4 cellular contexts compared by ENCODE assay signal in the genomic region with DNA sequence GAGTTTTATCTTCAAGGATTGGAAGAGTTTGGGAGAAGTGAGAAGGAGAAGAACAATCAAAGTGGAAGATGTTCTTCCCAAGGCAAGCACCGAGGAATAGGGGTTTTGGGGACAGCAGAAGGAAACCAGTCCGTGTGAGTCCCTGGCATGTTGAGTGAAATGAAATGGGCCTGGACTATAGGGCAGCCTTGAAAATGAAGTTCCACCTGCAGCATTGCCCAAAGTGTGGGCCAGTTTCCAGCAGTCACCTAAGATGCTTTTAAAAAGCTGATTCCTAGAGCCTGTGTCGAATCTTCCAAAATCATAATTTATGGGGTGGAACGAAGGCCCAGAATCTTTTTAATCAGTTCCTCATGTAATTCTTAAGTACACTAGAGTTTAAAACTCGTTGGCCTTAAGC. TPM values are rescaled to one million over a fixed set of nuclear protein-coding genes. Genes with fewer than 3 reads are reported as not detected.
"Had no signal": no experiment of that assay in that cellular context is flagged by ENCODE, and none has a peak within 500 bp of the region (broad histone marks: within the 10 kb centered on the region; RNA-seq: fewer than 3 reads in every experiment).

No MANE protein-coding gene starts in this region.

- ATAC-seq: GM12878 had no signal

- H3K4me3 ChIP-seq: GM12878 had no signal

- DNase-seq: GDM1, GF-D8 had no signal

RNA-seq across cellular contexts. Expression of a gene that starts 59.9 kb away (rescaled TPM):
- total RNA-seq: G401 had no signal
